22 cellular contexts compared by ENCODE assay signal in genomic region chr3:28234454-28234853, GRCh38.
"Had no signal": no experiment of that assay in that cellular context is flagged by ENCODE, and none has a peak within 500 bp of the region (broad histone marks: within the 10 kb centered on the region; RNA-seq: fewer than 3 reads in every experiment).

No MANE protein-coding gene starts in this region.

- ATAC-seq: HepG2, Panc1 had no signal

- H3K4me2 ChIP-seq: SK-N-SH had no signal

- H3K36me3 ChIP-seq: MG63 had no signal

- FAIRE-seq: HepG2 had no signal

- H3K27me3 ChIP-seq: MG63 had no signal

- H3K4me3 ChIP-seq: MG63 had no signal

- H3K9ac ChIP-seq: SK-N-SH had no signal

- H3K9me3 ChIP-seq: MG63, SK-N-SH had no signal

- H3K27ac ChIP-seq: RWPE1 had no signal

- DNase-seq: IMR-90, Karpas-422, KG1, MG63, NCI-H1092, NCI-H1436, NCI-H187, NCI-H2029, NCI-H2081 treated with DMSO at 0.1 percent for 48 hours, NCI-H2171, NCI-H226, NCI-H446, NCI-H510A, NCI-H524 treated with DMSO at 0.1 percent for 48 hours, NCI-H69, NCI-H774, SHP77, SK-N-SH, SW 1271 had no signal
